In the genomic region with DNA sequence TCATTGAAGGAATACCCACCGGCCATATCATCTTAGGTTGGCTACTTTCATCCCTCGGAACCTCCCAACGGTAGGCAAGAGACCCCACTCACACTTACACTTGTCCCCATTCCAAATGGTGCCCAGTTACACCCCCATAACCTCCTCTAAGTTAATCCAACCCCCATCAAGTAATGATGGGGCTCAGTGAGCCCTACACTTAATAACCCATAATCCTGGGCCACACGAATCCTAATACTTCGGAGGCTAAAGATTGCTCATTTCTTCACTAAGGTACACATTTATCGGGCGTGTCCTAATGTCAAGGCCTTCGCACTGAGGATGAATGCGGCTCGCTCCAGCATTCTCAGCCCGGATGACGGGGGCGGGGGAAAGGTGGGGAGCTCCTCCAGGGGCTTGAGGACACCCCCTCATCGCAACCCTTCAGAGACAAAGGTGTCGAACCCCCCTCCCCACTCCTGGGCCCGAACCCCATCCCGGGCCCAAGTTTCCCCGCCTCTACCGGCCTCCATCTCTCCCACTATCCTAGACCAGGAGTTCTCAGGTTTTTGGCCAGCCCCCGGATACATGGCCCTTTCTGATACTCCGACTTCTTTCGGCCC, we compare ENCODE assay signal across 8 cellular contexts. TPM values are rescaled to one million over a fixed set of nuclear protein-coding genes. Genes with fewer than 3 reads are reported as not detected.
DNase-seq lines count a peak whose midpoint lies in the region; ATAC-seq and TF ChIP-seq lines count a peak whose summit lies in the region.

No MANE protein-coding gene starts in this region.

- H3K9me3 ChIP-seq in HEK293 (ENCODE audit: control insufficient read depth, insufficient read depth, low read depth, low read length) (no peaks in the 10 kb centered on the region), body of pancreas (no peaks in the 10 kb centered on the region), lower lobe of right lung (no peaks in the 10 kb centered on the region)

- WGBS in body of pancreas, 2 donors, result 1 to 2% methylated on average over 19 to 22 of the region's 22 CpGs

- no peak for TF ChIP-seq POLR2A in body of pancreas (IDR thresholded peaks at IDR 0.05)

- DNase-seq in AG09309 (ENCODE audit: low read depth), result no peak
- no peak for DNase-seq in body of pancreas
- peak; percentile 54 for DNase-seq in lower lobe of right lung
- no peak for DNase-seq in NCI-H226
- DNase-seq in central memory CD4-positive, alpha-beta T cell, result no peak

- POLR2A ChIA-PET in HEK293 (lab: Yijun Ruan, JAX), result interaction anchor here (0.6 to 1.3 kb wide), 2 partner anchors 14 to 15 kb away, joined by 3 read pairs; no protein-coding TSS in a partner anchor

- no peak for TF ChIP-seq CTCF in AG09309 (IDR thresholded peaks at IDR 0.05; ENCODE audit: control insufficient read depth, insufficient read depth, low read depth, low read length, missing control alignments)
- no peak for TF ChIP-seq CTCF in HEK293 (tag by site-specific recombination; IDR thresholded peaks at IDR 0.05)
- no peak for TF ChIP-seq CTCF in body of pancreas (IDR thresholded peaks at IDR 0.05)
- no peak for TF ChIP-seq CTCF in lower lobe of right lung (IDR thresholded peaks at IDR 0.05)

- CTCF ChIA-PET in HEK293 (lab: Yijun Ruan, JAX), result no interaction called here

- H3K4me1 ChIP-seq in HEK293 (ENCODE audit: control insufficient read depth, insufficient read depth, low read length) (no peaks in the 10 kb centered on the region), body of pancreas (peaks cover 24% of the 10 kb centered on the region), lower lobe of right lung (peaks cover 31% of the 10 kb centered on the region)

- H3K36me3 ChIP-seq in HEK293 (ENCODE audit: control insufficient read depth in 2 of 2, insufficient read depth in 1 of 2, low read length in 2 of 2) (peaks cover 42 to 50% of the 10 kb centered on the region in 2 experiments), body of pancreas (replicated peaks in 1 of 2; ENCODE audit: insufficient read depth in 1 of 2, low read depth in 2 of 2) (peaks cover 0 to 19% of the 10 kb centered on the region in 2 donors), lower lobe of right lung (peaks cover 45% of the 10 kb centered on the region)

- intact Hi-C loops in body of pancreas (cut with DNase I) (no loop called here), lower lobe of right lung (cut with DNase I) (no loop called here)

- peak overlapping the region; percentile 90 for H3K4me3 ChIP-seq in AG09309 (ENCODE audit: control insufficient read depth, low read depth, low read length)
- H3K4me3 ChIP-seq in HEK293 (ENCODE audit: low read depth, low read length), result peak overlapping the region; percentile 85
- H3K4me3 ChIP-seq in body of pancreas, result peak overlapping the region; percentile 71 to 73
- H3K4me3 ChIP-seq in lower lobe of right lung, result peak overlapping the region; percentile 93

- H3K27me3 ChIP-seq in body of pancreas, result no peaks in the 10 kb centered on the region
- no peaks in the 10 kb centered on the region for H3K27me3 ChIP-seq in lower lobe of right lung (ENCODE audit: low read depth)

- ATAC-seq in body of pancreas, result peak; percentile 9
- peak; percentile 11 to 27 for ATAC-seq in lower lobe of right lung
- no peak for ATAC-seq in GM21825 (IDR thresholded peaks at IDR 0.05; ENCODE audit: unreplicated experiment)
- no peak for ATAC-seq in GM18870 (IDR thresholded peaks at IDR 0.05; ENCODE audit: unreplicated experiment)

- H3K27ac ChIP-seq in HEK293 (ENCODE audit: extremely low read depth, low read depth, low read length) (peak overlapping the region; percentile 77), body of pancreas (peak overlapping the region; percentile 53 to 93 (median 83)), lower lobe of right lung (peak overlapping the region; percentile 88)

TF ChIP-seq in HEK293, 187 proteins besides CTCF, POLR2A, EP300 and RAD21:
- TF ChIP-seq ZSCAN30 (tag by site-specific recombination; IDR thresholded peaks at IDR 0.05) (peak; percentile 47; the same call in 1 of the 2 replicates), ZNF623 (tag by site-specific recombination; IDR thresholded peaks at IDR 0.05) (no peak), ZNF660 (tag by site-specific recombination; IDR thresholded peaks at IDR 0.05) (peak; percentile 4; the same call in 1 of the 2 replicates), ZNF621 (tag by site-specific recombination; IDR thresholded peaks at IDR 0.05) (no peak), KLF16 (tag by site-specific recombination; IDR thresholded peaks at IDR 0.05) (peak; percentile 29; the same call in 1 of the 2 replicates), KLF9 (tag by site-specific recombination; IDR thresholded peaks at IDR 0.05; ENCODE audit: low read depth) (0 out of 2 replicates have a peak, but pooled peaks have one; percentile 16), WT1 (tag by site-specific recombination; IDR thresholded peaks at IDR 0.05) (0 out of 2 replicates have a peak, but pooled peaks have one; percentile 7), ZSCAN16 (tag by site-specific recombination; IDR thresholded peaks at IDR 0.05) (no peak), GLI4 (tag by site-specific recombination; IDR thresholded peaks at IDR 0.05) (no peak)
- TF ChIP-seq, protein P1, sequence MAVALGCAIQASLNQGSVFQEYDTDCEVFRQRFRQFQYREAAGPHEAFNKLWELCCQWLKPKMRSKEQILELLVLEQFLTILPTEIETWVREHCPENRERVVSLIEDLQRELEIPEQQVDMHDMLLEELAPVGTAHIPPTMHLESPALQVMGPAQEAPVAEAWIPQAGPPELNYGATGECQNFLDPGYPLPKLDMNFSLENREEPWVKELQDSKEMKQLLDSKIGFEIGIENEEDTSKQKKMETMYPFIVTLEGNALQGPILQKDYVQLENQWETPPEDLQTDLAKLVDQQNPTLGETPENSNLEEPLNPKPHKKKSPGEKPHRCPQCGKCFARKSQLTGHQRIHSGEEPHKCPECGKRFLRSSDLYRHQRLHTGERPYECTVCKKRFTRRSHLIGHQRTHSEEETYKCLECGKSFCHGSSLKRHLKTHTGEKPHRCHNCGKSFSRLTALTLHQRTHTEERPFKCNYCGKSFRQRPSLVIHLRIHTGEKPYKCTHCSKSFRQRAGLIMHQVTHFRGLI (tag by site-specific recombination; IDR thresholded peaks at IDR 0.05), result peak; percentile 77
- TF ChIP-seq, protein P2, sequence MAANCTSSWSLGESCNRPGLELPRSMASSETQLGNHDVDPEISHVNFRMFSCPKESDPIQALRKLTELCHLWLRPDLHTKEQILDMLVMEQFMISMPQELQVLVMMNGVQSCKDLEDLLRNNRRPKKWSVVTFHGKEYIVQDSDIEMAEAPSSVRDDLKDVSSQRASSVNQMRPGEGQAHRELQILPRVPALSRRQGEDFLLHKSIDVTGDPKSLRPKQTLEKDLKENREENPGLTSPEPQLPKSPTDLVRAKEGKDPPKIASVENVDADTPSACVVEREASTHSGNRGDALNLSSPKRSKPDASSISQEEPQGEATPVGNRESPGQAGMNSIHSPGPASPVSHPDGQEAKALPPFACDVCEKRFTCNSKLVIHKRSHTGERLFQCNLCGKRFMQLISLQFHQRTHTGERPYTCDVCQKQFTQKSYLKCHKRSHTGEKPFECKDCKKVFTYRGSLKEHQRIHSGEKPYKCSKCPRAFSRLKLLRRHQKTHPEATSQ (tag by site-specific recombination; IDR thresholded peaks at IDR 0.05), result 0 out of 2 replicates have a peak, but pooled peaks have one; percentile 49

RNA-seq across cellular contexts. Expression of a gene that starts 0.4 kb away (rescaled TPM):
- total RNA-seq in body of pancreas (10 to 100 TPM; 57.7 to 59.1 TPM), lower lobe of right lung (83.2 TPM)

RNA-seq across cellular contexts. Expression of a gene that starts 8.1 kb away (rescaled TPM):
- 10 to 100 TPM; 11.7 to 16.5 TPM for total RNA-seq in body of pancreas
- total RNA-seq in lower lobe of right lung, result 58.8 TPM

RNA-seq across cellular contexts. Expression of a gene that starts 11.9 kb away (rescaled TPM):
- total RNA-seq in body of pancreas (10 to 100 TPM; 21.8 to 23.7 TPM), lower lobe of right lung (40.2 TPM)

RNA-seq across cellular contexts. Expression of a gene that starts 36.5 kb away (rescaled TPM):
- total RNA-seq in body of pancreas (10 to 100 TPM; 62.3 to 68.0 TPM), lower lobe of right lung (72.2 TPM)

RNA-seq across cellular contexts. Expression of a gene that starts 42.1 kb away (rescaled TPM):
- 10 to 100 TPM in 1 of 2 donors, 1 to 10 TPM in 1; 7.3 to 57.0 TPM for total RNA-seq in body of pancreas
- 0.71 TPM for total RNA-seq in lower lobe of right lung

Comparison
In these comparisons a context has a peak if more than half of its experiments do, and no peak if none do; other contexts are left out.
1. ATAC-seq: peak in body of pancreas (single experiment) and lower lobe of right lung (2 of 2); none in GM21825 (single experiment) and GM18870 (single experiment).
2. Peak in every context shown above with its lines, with median percentiles within 50 percentile points of each other: H3K4me3 ChIP-seq and H3K27ac ChIP-seq.